ENCODE assay signal across 1 cellular context in genomic region chr10:78333362-78334143, GRCh38.
TF ChIP-seq lines count a peak whose summit lies in the region.

No MANE protein-coding gene starts in this region.

TF ChIP-seq in HEK293, 187 proteins besides CTCF, POLR2A, EP300 and RAD21 (continued from another document):
- TF ChIP-seq ZBTB11 (tag by site-specific recombination; conservative IDR thresholded peaks at IDR 0.05; ENCODE audit: low read depth) (no peak), ZSCAN16 (tag by site-specific recombination; IDR thresholded peaks at IDR 0.05) (no peak), ZNF513 (tag by site-specific recombination; IDR thresholded peaks at IDR 0.05) (no peak), SETDB1 (IDR thresholded peaks at IDR 0.05; ENCODE audit: insufficient read length, low read length) (no peak), ZNF488 (tag by site-specific recombination; IDR thresholded peaks at IDR 0.05) (no peak), ZBTB10 (tag by site-specific recombination; IDR thresholded peaks at IDR 0.05) (no peak), ZNF211 (tag by site-specific recombination; IDR thresholded peaks at IDR 0.05; ENCODE audit: low read depth) (no peak), ZNF416 (tag by site-specific recombination; IDR thresholded peaks at IDR 0.05) (no peak), ZNF18 (tag by site-specific recombination; IDR thresholded peaks at IDR 0.05) (no peak), ZBTB20 (tag by site-specific recombination; IDR thresholded peaks at IDR 0.05) (no peak), ZEB2 (tag by site-specific recombination; IDR thresholded peaks at IDR 0.05) (no peak), FEZF1 (tag by site-specific recombination; IDR thresholded peaks at IDR 0.05) (no peak), EGR2 (tag by site-specific recombination; IDR thresholded peaks at IDR 0.05; ENCODE audit: low read depth) (peak; percentile 95)
